Comparison of ENCODE assay signal across 7 cellular contexts in the genomic region with DNA sequence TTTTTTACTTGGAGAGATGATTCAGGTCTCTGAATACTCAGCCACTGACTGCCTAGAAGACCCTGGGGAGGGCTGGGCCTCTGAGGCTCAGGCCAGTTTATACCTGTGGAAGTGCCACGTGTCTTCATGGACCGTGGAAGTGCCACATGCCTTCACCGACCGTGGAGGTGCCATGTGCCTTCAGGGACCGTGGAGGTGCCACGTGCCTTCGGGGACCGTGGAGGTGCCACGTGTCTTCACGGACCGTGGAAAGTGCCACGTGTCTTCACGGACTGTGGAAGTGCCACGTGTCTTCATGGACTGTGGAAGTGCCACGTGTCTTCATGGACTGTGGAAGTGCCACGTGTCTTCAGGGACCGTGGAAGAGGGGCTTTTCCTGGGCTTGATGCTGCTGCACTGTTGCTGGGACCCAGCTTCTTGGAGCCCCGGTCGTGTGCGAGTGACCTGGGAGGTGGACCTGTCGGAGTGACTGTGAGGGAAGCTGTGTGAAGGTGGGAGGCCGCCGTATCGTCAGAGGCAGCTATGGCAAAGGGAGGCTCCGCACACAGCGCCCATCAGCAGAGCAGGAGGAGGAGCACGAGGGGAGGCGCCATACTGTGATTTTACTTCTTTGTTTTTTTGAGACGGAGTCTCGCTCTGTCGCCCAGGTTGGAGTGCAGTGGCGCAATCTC.
A peak's percentile ranks its signal among the peaks of the same experiment; 100 is the strongest.
DNase-seq lines count a peak whose midpoint lies in the region; ATAC-seq and TF ChIP-seq lines count a peak whose summit lies in the region.
"Not testable (repeated sequence)": the region's sequence is repeated elsewhere in the genome, so short reads cannot be mapped to it uniquely, and the experiment has no call there.

No MANE protein-coding gene starts in this region.

- H3K4me3 ChIP-seq in CD8-positive, alpha-beta T cell (ENCODE audit: low read depth, low read length); breast epithelium; subcutaneous abdominal adipose tissue (ENCODE audit: low read depth in 1 of 5, low read length in 5 of 5): not testable (repeated sequence)

- H3K27me3 Mint-ChIP-seq in CD8-positive, alpha-beta T cell (ENCODE audit: low read depth); T-helper 17 cell; activated T-cell treated with anti-CD3 and anti-CD28 coated beads, Interleukin-2, amount 50 U/mL, for 4 hours (ENCODE audit: low read depth); naive thymus-derived CD8-positive, alpha-beta T cell: not testable (repeated sequence)

- H3K9me3 ChIP-seq in CD8-positive, alpha-beta T cell (ENCODE audit: low read length); T-helper 17 cell (ENCODE audit: control insufficient read depth, low read length, poor library complexity, severe bottlenecking); breast epithelium; subcutaneous abdominal adipose tissue (ENCODE audit: control insufficient read depth in 5 of 5, low read length in 5 of 5): not testable (repeated sequence)

- peaks cover 19% of the 10 kb centered on the region for H3K36me3 Mint-ChIP-seq in CD8-positive, alpha-beta T cell
- not testable (repeated sequence) for H3K36me3 Mint-ChIP-seq in T-helper 17 cell (ENCODE audit: low read depth); activated T-cell treated with anti-CD3 and anti-CD28 coated beads, Interleukin-2, amount 50 U/mL, for 4 hours (ENCODE audit: insufficient read depth); naive thymus-derived CD8-positive, alpha-beta T cell

- H3K27ac Mint-ChIP-seq in CD8-positive, alpha-beta T cell: peak overlapping the region; percentile 94
- H3K27ac Mint-ChIP-seq in T-helper 17 cell: peak overlapping the region; percentile 85
- H3K27ac Mint-ChIP-seq in naive thymus-derived CD8-positive, alpha-beta T cell: peak overlapping the region; percentile 93 to 98 (median 97)

- not testable (repeated sequence) for H3K27ac ChIP-seq in CD8-positive, alpha-beta T cell (ENCODE audit: low read depth, low read length)
- H3K27ac ChIP-seq in breast epithelium (peak overlapping the region; percentile 84 to 94), subcutaneous abdominal adipose tissue (ENCODE audit: low read depth, low read length) (peak overlapping the region; percentile 78)

- intact Hi-C loops in CD8-positive, alpha-beta T cell (cut with DNase I, micrococcal nuclease); breast epithelium (cut with DNase I; ENCODE audit: low total_unique reads); Right ventricle myocardium superior (cut with DNase I): not testable (repeated sequence)

- peaks cover 52% of the 10 kb centered on the region for H3K4me1 ChIP-seq in CD8-positive, alpha-beta T cell (ENCODE audit: insufficient read depth, low read length)
- not testable (repeated sequence) for H3K4me1 ChIP-seq in breast epithelium
- peaks cover 2 to 27% (median 14%) of the 10 kb centered on the region in 5 donors for H3K4me1 ChIP-seq in subcutaneous abdominal adipose tissue (ENCODE audit: control insufficient read depth in 5 of 5, insufficient read depth in 5 of 5, low read length in 5 of 5)

- not testable (repeated sequence) for H3K27me3 ChIP-seq in CD8-positive, alpha-beta T cell (ENCODE audit: insufficient read depth, low read length); breast epithelium; subcutaneous abdominal adipose tissue (ENCODE audit: control insufficient read depth in 5 of 5, insufficient read depth in 4 of 5, low read length in 5 of 5)

- not testable (repeated sequence) for H3K4me3 Mint-ChIP-seq in CD8-positive, alpha-beta T cell; T-helper 17 cell; activated T-cell treated with anti-CD3 and anti-CD28 coated beads, Interleukin-2, amount 50 U/mL, for 4 hours
- H3K4me3 Mint-ChIP-seq in naive thymus-derived CD8-positive, alpha-beta T cell: peak overlapping the region in 9 of 10 donors; percentile 39 to 82 (median 77)

- peak; percentile 46 for ATAC-seq in CD8-positive, alpha-beta T cell
- ATAC-seq in T-helper 17 cell: peak; percentile 33
- peak; percentile 15 to 16 for ATAC-seq in activated T-cell treated with anti-CD3 and anti-CD28 coated beads, Interleukin-2, amount 50 U/mL, for 4 hours
- not testable (repeated sequence) for ATAC-seq in Right ventricle myocardium superior (ENCODE audit: poor library complexity)
- ATAC-seq in naive thymus-derived CD8-positive, alpha-beta T cell: peak; percentile 47 to 51

- POLR2A ChIA-PET in CD8-positive, alpha-beta T cell (lab: Charles Lee): not testable (repeated sequence)
- POLR2A ChIA-PET in naive thymus-derived CD8-positive, alpha-beta T cell (lab: Charles Lee): interaction anchor here (1.4 kb wide), 1 partner anchor 12 kb away, joined by 3 read pairs; no protein-coding TSS in a partner anchor

- not testable (repeated sequence) for H3K9ac ChIP-seq in subcutaneous abdominal adipose tissue (ENCODE audit: low read length in 5 of 5)

- TF ChIP-seq POLR2A in breast epithelium (IDR thresholded peaks at IDR 0.05): not testable (repeated sequence)

- not testable (repeated sequence) for H3K9me3 Mint-ChIP-seq in CD8-positive, alpha-beta T cell; activated T-cell treated with anti-CD3 and anti-CD28 coated beads, Interleukin-2, amount 50 U/mL, for 4 hours; naive thymus-derived CD8-positive, alpha-beta T cell

- TF ChIP-seq CTCF in CD8-positive, alpha-beta T cell (IDR thresholded peaks at IDR 0.05); breast epithelium (IDR thresholded peaks at IDR 0.05): not testable (repeated sequence)

- peaks cover 47% of the 10 kb centered on the region for H3K4me1 Mint-ChIP-seq in CD8-positive, alpha-beta T cell (ENCODE audit: low read depth)
- H3K4me1 Mint-ChIP-seq in T-helper 17 cell: peaks cover 16% of the 10 kb centered on the region
- H3K4me1 Mint-ChIP-seq in activated T-cell treated with anti-CD3 and anti-CD28 coated beads, Interleukin-2, amount 50 U/mL, for 4 hours (ENCODE audit: low read depth): peaks cover 33% of the 10 kb centered on the region
- peaks cover 24 to 62% (median 56%) of the 10 kb centered on the region in 4 donors for H3K4me1 Mint-ChIP-seq in naive thymus-derived CD8-positive, alpha-beta T cell

- CTCF ChIA-PET in CD8-positive, alpha-beta T cell (lab: Charles Lee): not testable (repeated sequence)

- DNase-seq in CD8-positive, alpha-beta T cell: peak in 5 of 7 experiments; percentile 15 to 72 (median 40)
- DNase-seq in T-helper 17 cell; activated T-cell treated with anti-CD3 and anti-CD28 coated beads, Interleukin-2, amount 50 U/mL, for 4 hours: not testable (repeated sequence)
- DNase-seq in breast epithelium (ENCODE audit: low spot score in 2 of 2) (peak in 1 of 2 donors; percentile 10), Right ventricle myocardium superior (peak; percentile 47)
- peak in 4 of 10 donors; percentile 18 to 76 (median 38) for DNase-seq in naive thymus-derived CD8-positive, alpha-beta T cell

- H3K36me3 ChIP-seq in CD8-positive, alpha-beta T cell (ENCODE audit: insufficient read depth, low read length); breast epithelium; subcutaneous abdominal adipose tissue (ENCODE audit: control insufficient read depth in 5 of 5, insufficient read depth in 5 of 5, low read length in 5 of 5): not testable (repeated sequence)
